ENCODE assay signal across 1 cellular context in genomic region chr9:127919253-127919815, GRCh38.
TF ChIP-seq lines count a peak whose summit lies in the region.

No MANE protein-coding gene starts in this region.

TF ChIP-seq in K562, 482 proteins besides CTCF, POLR2A, EP300 and RAD21 (continues in another document):
- TF ChIP-seq GATAD2B (IDR thresholded peaks at IDR 0.05; ENCODE audit: borderline replicate concordance) (no peak), MAX (CRISPR knock-in tag; IDR thresholded peaks at IDR 0.05) (peak; percentile 58), MTA3 (IDR thresholded peaks at IDR 0.05; ENCODE audit: borderline replicate concordance) (peak; percentile 78; the same call in 1 of the 2 replicates), NFIC (IDR thresholded peaks at IDR 0.05) (peak; percentile 49), ARID3A (IDR thresholded peaks at IDR 0.05; ENCODE audit: borderline replicate concordance, low read depth, low read length) (0 out of 2 replicates have a peak, but pooled peaks have one; percentile 9), U2AF1 (optimal IDR thresholded peaks at IDR 0.05; ENCODE audit: low read depth, low read length) (no peak), SETDB1 (IDR thresholded peaks at IDR 0.05; ENCODE audit: low read length) (no peak), ZNF239 (CRISPR knock-in tag; IDR thresholded peaks at IDR 0.05) (no peak), E2F6 (IDR thresholded peaks at IDR 0.05; ENCODE audit: borderline replicate concordance in 1 of 2, extremely low read depth in 1 of 2, insufficient read depth in 1 of 2, insufficient read length in 1 of 2, low read depth in 1 of 2, low read length in 1 of 2, poor library complexity in 1 of 2, severe bottlenecking in 1 of 2) (no peak), CTCFL (IDR thresholded peaks at IDR 0.05; ENCODE audit: borderline replicate concordance, insufficient read depth, low read depth, low read length, poor library complexity, severe bottlenecking) (no peak), MTA2 (IDR thresholded peaks at IDR 0.05; ENCODE audit: low read depth) (no peak), BRF2 (IDR thresholded peaks at IDR 0.05; ENCODE audit: borderline replicate concordance, insufficient read depth, insufficient read length) (no peak), ZNF316 (IDR thresholded peaks at IDR 0.05) (peak; percentile 94), PYGO2 (tag; IDR thresholded peaks at IDR 0.05) (no peak), JUN (IDR thresholded peaks at IDR 0.05; ENCODE audit: borderline replicate concordance, low read depth, low read length) (peak; percentile 91), JUN (CRISPR knock-in tag; IDR thresholded peaks at IDR 0.05; ENCODE audit: borderline replicate concordance) (peak; percentile 90; the same call in 1 of the 2 replicates), SP1 (CRISPR knock-in tag; IDR thresholded peaks at IDR 0.05) (peak; percentile 60), ZBTB9 (CRISPR knock-in tag; IDR thresholded peaks at IDR 0.05) (no peak), ARID1B (IDR thresholded peaks at IDR 0.05) (peak; percentile 81), ZNF174 (CRISPR knock-in tag; IDR thresholded peaks at IDR 0.05) (no peak), BRD4 (IDR thresholded peaks at IDR 0.05) (no peak), MAZ (CRISPR knock-in tag; conservative IDR thresholded peaks at IDR 0.05 in 1 of 2, IDR thresholded peaks at IDR 0.05 in 1 of 2) (no peak), RREB1 (CRISPR knock-in tag; IDR thresholded peaks at IDR 0.05) (no peak), ZNF445 (CRISPR knock-in tag; IDR thresholded peaks at IDR 0.05; ENCODE audit: low read depth) (no peak), ZFP36 (IDR thresholded peaks at IDR 0.05; ENCODE audit: low read depth, low read length, partially characterized antibody) (peak; percentile 80), SLC30A9 (CRISPR knock-in tag; IDR thresholded peaks at IDR 0.05) (no peak), HNRNPK (IDR thresholded peaks at IDR 0.05; ENCODE audit: low read depth, low read length, poor library complexity, severe bottlenecking) (no peak), DPF2 (IDR thresholded peaks at IDR 0.05) (peak; percentile 84), PRPF4 (IDR thresholded peaks at IDR 0.05; ENCODE audit: insufficient read depth, low read depth, low read length, poor library complexity, severe bottlenecking) (no peak), ASH1L (IDR thresholded peaks at IDR 0.05; ENCODE audit: borderline replicate concordance, low read depth, partially characterized antibody) (no peak), XRCC5 (IDR thresholded peaks at IDR 0.05; ENCODE audit: low read depth, low read length) (no peak), KHSRP (IDR thresholded peaks at IDR 0.05) (no peak), CTBP1 (IDR thresholded peaks at IDR 0.05; ENCODE audit: borderline replicate concordance) (peak; percentile 80), MEIS2 (IDR thresholded peaks at IDR 0.05; ENCODE audit: partially characterized antibody) (peak; percentile 66), SMARCE1 (IDR thresholded peaks at IDR 0.05) (peak; percentile 90), GATAD2A (IDR thresholded peaks at IDR 0.05) (no peak), EP400 (IDR thresholded peaks at IDR 0.05) (peak; percentile 52; the same call in 1 of the 2 replicates), ZNF766 (CRISPR knock-in tag; conservative IDR thresholded peaks at IDR 0.05) (no peak), SRF (CRISPR knock-in tag; IDR thresholded peaks at IDR 0.05) (no peak), ZBTB17 (CRISPR knock-in tag; IDR thresholded peaks at IDR 0.05) (no peak), ZNF561 (CRISPR knock-in tag; conservative IDR thresholded peaks at IDR 0.05) (no peak), TFAM (CRISPR knock-in tag; conservative IDR thresholded peaks at IDR 0.05) (no peak), CBFB (CRISPR knock-in tag; IDR thresholded peaks at IDR 0.05) (no peak), L3MBTL2 (IDR thresholded peaks at IDR 0.05) (0 out of 2 replicates have a peak, but pooled peaks have one; percentile 22), EHMT2 (IDR thresholded peaks at IDR 0.05) (no peak), ZC3H4 (CRISPR knock-in tag; IDR thresholded peaks at IDR 0.05; ENCODE audit: borderline replicate concordance) (no peak), PHF21A (IDR thresholded peaks at IDR 0.05; ENCODE audit: borderline replicate concordance, low read depth) (0 out of 2 replicates have a peak, but pooled peaks have one; percentile 74), NCOA4 (IDR thresholded peaks at IDR 0.05; ENCODE audit: partially characterized antibody) (no peak), ZNF212 (CRISPR knock-in tag; IDR thresholded peaks at IDR 0.05) (no peak), SMAD2 (IDR thresholded peaks at IDR 0.05; ENCODE audit: low read depth, low read length) (no peak), MAFG (tag; conservative IDR thresholded peaks at IDR 0.05) (peak; percentile 85), RBM22 (IDR thresholded peaks at IDR 0.05; ENCODE audit: low read depth, low read length, poor library complexity, severe bottlenecking) (no peak), FOXJ2 (tag; IDR thresholded peaks at IDR 0.05) (no peak), CLOCK (CRISPR knock-in tag; IDR thresholded peaks at IDR 0.05; ENCODE audit: borderline replicate concordance) (no peak), ARHGAP35 (IDR thresholded peaks at IDR 0.05; ENCODE audit: partially characterized antibody) (no peak), SRSF1 (IDR thresholded peaks at IDR 0.05; ENCODE audit: low read depth, low read length) (no peak), ZNF655 (CRISPR knock-in tag; IDR thresholded peaks at IDR 0.05) (no peak)
